8 cellular contexts compared by ENCODE assay signal in the genomic region with DNA sequence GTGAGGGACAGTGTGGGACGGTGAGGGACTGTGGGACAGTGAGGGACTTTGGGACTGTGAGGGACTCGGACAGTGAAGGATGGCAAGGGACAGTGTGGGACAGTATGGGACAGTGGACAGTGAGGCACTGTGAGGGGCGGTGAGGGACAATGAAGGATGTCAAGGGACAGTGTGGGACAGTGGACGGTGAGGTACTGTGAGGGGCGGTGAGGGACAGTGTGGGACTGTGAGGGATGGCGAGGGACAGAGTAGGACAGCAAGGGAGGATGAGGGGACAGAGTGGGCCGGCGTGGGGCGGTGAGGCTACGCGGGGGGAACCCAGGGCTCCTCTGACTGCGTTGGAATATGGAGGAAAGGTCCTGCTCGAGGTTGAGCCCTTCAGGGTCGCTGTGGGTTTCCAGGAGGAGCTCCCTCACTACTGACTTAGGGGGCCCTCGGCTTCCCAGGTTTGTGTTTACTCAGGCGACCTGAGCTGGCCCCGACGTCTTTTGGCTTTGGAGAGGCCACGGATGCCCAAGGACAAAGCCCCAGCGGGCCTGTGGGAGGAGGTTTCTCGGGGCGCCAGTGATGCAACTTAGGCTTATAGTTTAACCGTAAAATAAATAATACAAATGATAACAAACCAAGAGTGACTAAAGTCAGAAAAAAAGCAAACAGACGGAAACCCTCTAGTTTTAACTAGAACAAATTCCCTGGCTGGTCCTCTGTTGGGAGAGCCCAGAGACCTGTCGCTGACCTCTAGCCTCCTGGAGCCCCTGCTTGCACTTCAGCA. TPM values are rescaled to one million over a fixed set of nuclear protein-coding genes. Genes with fewer than 3 reads are reported as not detected.
DNase-seq lines count a peak whose midpoint lies in the region; ATAC-seq and TF ChIP-seq lines count a peak whose summit lies in the region.

No MANE protein-coding gene starts in this region.

- TF ChIP-seq CTCF in coronary artery (IDR thresholded peaks at IDR 0.05) = no peak
- TF ChIP-seq CTCF in mesothelial cell of epicardium (IDR thresholded peaks at IDR 0.05; ENCODE audit: unreplicated experiment) = no peak
- TF ChIP-seq CTCF in uterus (IDR thresholded peaks at IDR 0.05) = no peak

- peak overlapping the region; percentile 70 for H3K4me3 Mint-ChIP-seq in activated naive CD4-positive, alpha-beta T cell treated with anti-CD3 and anti-CD28 coated beads for 36 hours
- H3K4me3 Mint-ChIP-seq in mesothelial cell of epicardium = peak overlapping the region; percentile 67

- no peak for DNase-seq in activated naive CD4-positive, alpha-beta T cell treated with anti-CD3 and anti-CD28 coated beads for 36 hours
- no peak for DNase-seq in activated naive CD4-positive, alpha-beta T cell treated with Interleukin-2 at 50 U/mL for 16 hours
- DNase-seq in coronary artery (ENCODE audit: low spot score) (peak; percentile 84), mesothelial cell of epicardium (ENCODE audit: low spot score in 2 of 2, unreplicated experiment in 2 of 2) (no peak), uterus (peak; percentile 46 to 53), cerebellum (ENCODE audit: low spot score) (no peak)
- no peak for DNase-seq in effector CD8-positive, alpha-beta T cell (lab: John Stamatoyannopoulos, UW)

- peaks cover 19% of the 10 kb centered on the region for H3K27me3 Mint-ChIP-seq in activated naive CD4-positive, alpha-beta T cell treated with anti-CD3 and anti-CD28 coated beads for 36 hours (ENCODE audit: low read depth)
- no peaks in the 10 kb centered on the region for H3K27me3 Mint-ChIP-seq in mesothelial cell of epicardium (ENCODE audit: low read depth)

- peak overlapping the region; percentile 97 for H3K4me3 ChIP-seq in coronary artery
- H3K4me3 ChIP-seq in uterus = peak overlapping the region in 1 of 2 donors; percentile 62

- peaks cover 9% of the 10 kb centered on the region for H3K4me1 Mint-ChIP-seq in activated naive CD4-positive, alpha-beta T cell treated with anti-CD3 and anti-CD28 coated beads for 36 hours (ENCODE audit: low read depth)
- H3K4me1 Mint-ChIP-seq in mesothelial cell of epicardium = peaks cover 54% of the 10 kb centered on the region

- ATAC-seq in HG03378 (IDR thresholded peaks at IDR 0.05; ENCODE audit: unreplicated experiment) = no peak

- CTCF ChIA-PET in activated naive CD4-positive, alpha-beta T cell treated with anti-CD3 and anti-CD28 coated beads for 36 hours (lab: Charles Lee) = interaction anchor here (1.5 to 2.0 kb wide), 3 partner anchors 12 to 289 kb away, joined by 3 to 4 read pairs (median 4); no protein-coding TSS in a partner anchor

- TF ChIP-seq POLR2A in uterus (IDR thresholded peaks at IDR 0.05) = no peak

- peak overlapping the region; percentile 97 to 98 for H3K27ac ChIP-seq in coronary artery
- H3K27ac ChIP-seq in uterus = peak overlapping the region; percentile 94 to 100

- no peaks in the 10 kb centered on the region for H3K9me3 ChIP-seq in uterus

- no peak overlapping the region for H3K27ac Mint-ChIP-seq in activated naive CD4-positive, alpha-beta T cell treated with anti-CD3 and anti-CD28 coated beads for 36 hours
- peak overlapping the region; percentile 93 for H3K27ac Mint-ChIP-seq in mesothelial cell of epicardium

- no peaks in the 10 kb centered on the region for H3K27me3 ChIP-seq in uterus

- intact Hi-C loops in activated naive CD4-positive, alpha-beta T cell treated with anti-CD3 and anti-CD28 coated beads for 36 hours (cut with micrococcal nuclease) = loop anchor here (1.0 to 5.0 kb wide), 3 partner anchors 125 to 291 kb away; a partner anchor contains a TSS
- intact Hi-C loops in uterus (cut with DNase I; ENCODE audit: low total_unique reads) = loop anchor here (5.0 kb wide), 1 partner anchor 290 kb away; a partner anchor contains a TSS

- H3K4me1 ChIP-seq in uterus = peaks cover 0 to 9% of the 10 kb centered on the region in 2 donors

- no peaks in the 10 kb centered on the region for H3K36me3 ChIP-seq in uterus

- no peaks in the 10 kb centered on the region for H3K9me3 Mint-ChIP-seq in activated naive CD4-positive, alpha-beta T cell treated with anti-CD3 and anti-CD28 coated beads for 36 hours
- no peaks in the 10 kb centered on the region for H3K9me3 Mint-ChIP-seq in mesothelial cell of epicardium

- no peaks in the 10 kb centered on the region for H3K36me3 Mint-ChIP-seq in activated naive CD4-positive, alpha-beta T cell treated with anti-CD3 and anti-CD28 coated beads for 36 hours (ENCODE audit: low read depth)
- no peaks in the 10 kb centered on the region for H3K36me3 Mint-ChIP-seq in mesothelial cell of epicardium

RNA-seq across cellular contexts. Expression of a gene that starts 1.1 kb away (rescaled TPM):
- under 1 TPM; 0.77 to 0.95 TPM for total RNA-seq in activated naive CD4-positive, alpha-beta T cell treated with anti-CD3 and anti-CD28 coated beads for 36 hours
- total RNA-seq in mesothelial cell of epicardium = 124 to 134 TPM (median 130 TPM) in 3 replicates
- total RNA-seq in uterus = 10 to 100 TPM; 19.0 to 67.6 (median 39.6) TPM
- total RNA-seq in cerebellum = 22.0 TPM

Comparison
In these comparisons a context has a peak if more than half of its experiments do, and no peak if none do; other contexts are left out.
1. DNase-seq: peak in coronary artery (single experiment) and uterus (2 of 2); none in activated naive CD4-positive, alpha-beta T cell treated with anti-CD3 and anti-CD28 coated beads for 36 hours (single experiment), activated naive CD4-positive, alpha-beta T cell treated with Interleukin-2 at 50 U/mL for 16 hours (single experiment), mesothelial cell of epicardium (0 of 2), effector CD8-positive, alpha-beta T cell (single experiment) and cerebellum (single experiment).
2. RNA of a gene that starts 1.1 kb away (total RNA-seq): 124 to 134 TPM in mesothelial cell of epicardium, 19.0 to 67.6 TPM in uterus and 22.0 TPM in cerebellum (single experiment); 0.77 to 0.95 TPM in activated naive CD4-positive, alpha-beta T cell treated with anti-CD3 and anti-CD28 coated beads for 36 hours; every median in the first group is over 10 times any median in the second.